ENCODE assay signal across 1 cellular context in genomic region chr19:4310247-4311121, GRCh38.
TF ChIP-seq lines count a peak whose summit lies in the region.

No MANE protein-coding gene starts in this region.

TF ChIP-seq in SK-N-SH, 30 proteins besides CTCF, POLR2A, EP300 and RAD21 (continued from another document):
- TF ChIP-seq ZBTB33 (IDR thresholded peaks at IDR 0.05; ENCODE audit: borderline replicate concordance, low read depth): no peak
- no peak for TF ChIP-seq SMC3 (IDR thresholded peaks at IDR 0.05; ENCODE audit: low read depth, low read length)
- no peak for TF ChIP-seq TCF12 (IDR thresholded peaks at IDR 0.05)
- TF ChIP-seq CHD2 (IDR thresholded peaks at IDR 0.05; ENCODE audit: low read length, partially characterized antibody): no peak
- TF ChIP-seq FOXM1 (IDR thresholded peaks at IDR 0.05; ENCODE audit: low read depth): no peak
TF ChIP-seq in SK-N-SH: peak in this region for 0.
